8 cellular contexts compared by ENCODE assay signal in the genomic region with DNA sequence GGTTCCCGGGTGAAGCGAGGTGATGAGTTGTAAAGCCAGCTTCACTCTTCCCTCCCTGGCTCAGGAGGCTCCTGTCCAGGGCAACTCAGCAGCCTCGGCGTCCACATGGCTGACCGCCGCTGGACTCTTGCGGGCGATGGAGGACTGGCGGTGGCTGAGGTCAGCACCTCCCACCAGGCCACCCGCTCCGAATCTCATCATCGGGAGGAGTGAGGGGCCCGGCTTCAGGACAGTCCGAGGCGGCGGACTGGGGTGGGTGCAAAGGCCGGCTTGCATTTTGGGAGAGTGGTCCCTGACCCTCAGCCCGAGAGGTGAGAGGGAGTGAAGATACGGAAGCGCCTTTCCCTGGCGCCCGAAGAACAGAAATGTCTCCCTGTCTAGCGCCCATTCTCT. TPM values are rescaled to one million over a fixed set of nuclear protein-coding genes. Genes with fewer than 3 reads are reported as not detected.
A peak's percentile ranks its signal among the peaks of the same experiment; 100 is the strongest.
DNase-seq lines count a peak whose midpoint lies in the region; ATAC-seq and TF ChIP-seq lines count a peak whose summit lies in the region.

No MANE protein-coding gene starts in this region.

- no peak for TF ChIP-seq CTCF in sigmoid colon (IDR thresholded peaks at IDR 0.05)

- peak; percentile 11 for ATAC-seq in HG02885 (IDR thresholded peaks at IDR 0.05; ENCODE audit: poor library complexity, unreplicated experiment)
- no peak for ATAC-seq in activated CD8-positive, alpha-beta T cell treated with anti-CD3 and anti-CD28 coated beads, Interleukin-2, amount 10 ng/mL, durations not matched to agents 7 days and 5 days
- ATAC-seq in left ventricle myocardium superior: peak; percentile 21
- ATAC-seq in GM19467 (IDR thresholded peaks at IDR 0.05; ENCODE audit: unreplicated experiment): no peak

- no peak for TF ChIP-seq POLR2A in sigmoid colon (IDR thresholded peaks at IDR 0.05)

- H3K27ac ChIP-seq in sigmoid colon: peak overlapping the region; percentile 96 to 98 (median 97)

- DNase-seq in GM03348 (ENCODE audit: low spot score) (peak; percentile 52), left ventricle myocardium superior (peak; percentile 46), sigmoid colon (no peak), NCI-H2029 (lab: John Stamatoyannopoulos, UW) (no peak), SW480 (ENCODE audit: low spot score) (no peak)
- no peak for DNase-seq in activated CD8-positive, alpha-beta T cell treated with anti-CD3 and anti-CD28 coated beads, Interleukin-2, amount 10 ng/mL, durations not matched to agents 7 days and 5 days

- H3K4me1 ChIP-seq in sigmoid colon: peaks cover 0 to 43% (median 32%) of the 10 kb centered on the region in 4 donors

- H3K9me3 ChIP-seq in sigmoid colon: no peaks in the 10 kb centered on the region

- H3K36me3 Mint-ChIP-seq in activated CD8-positive, alpha-beta T cell treated with anti-CD3 and anti-CD28 coated beads, Interleukin-2, amount 10 ng/mL, durations not matched to agents 7 days and 5 days (ENCODE audit: low read depth): peaks cover 22% of the 10 kb centered on the region

- no peak for TF ChIP-seq EP300 in sigmoid colon (IDR thresholded peaks at IDR 0.05)

- peak overlapping the region; percentile 96 for H3K4me3 Mint-ChIP-seq in activated CD8-positive, alpha-beta T cell treated with anti-CD3 and anti-CD28 coated beads, Interleukin-2, amount 10 ng/mL, durations not matched to agents 7 days and 5 days

- POLR2A ChIA-PET in activated CD8-positive, alpha-beta T cell treated with anti-CD3 and anti-CD28 coated beads, Interleukin-2, amount 10 ng/mL, durations not matched to agents 7 days and 5 days (lab: Charles Lee): interaction anchor here (1.1 to 1.4 kb wide), 2 partner anchors 12 to 137 kb away, joined by 3 to 4 read pairs; a partner anchor contains a TSS

- H3K4me3 ChIP-seq in sigmoid colon: peak overlapping the region; percentile 80 to 90 (median 87)

- peak overlapping the region; percentile 97 for H3K27ac Mint-ChIP-seq in activated CD8-positive, alpha-beta T cell treated with anti-CD3 and anti-CD28 coated beads, Interleukin-2, amount 10 ng/mL, durations not matched to agents 7 days and 5 days

- WGBS in sigmoid colon, 2 donors: 0 to 1% methylated on average over 23 of the region's 23 CpGs

- no peaks in the 10 kb centered on the region for H3K9me3 Mint-ChIP-seq in activated CD8-positive, alpha-beta T cell treated with anti-CD3 and anti-CD28 coated beads, Interleukin-2, amount 10 ng/mL, durations not matched to agents 7 days and 5 days (ENCODE audit: insufficient read depth)

- no peaks in the 10 kb centered on the region for H3K27me3 Mint-ChIP-seq in activated CD8-positive, alpha-beta T cell treated with anti-CD3 and anti-CD28 coated beads, Interleukin-2, amount 10 ng/mL, durations not matched to agents 7 days and 5 days (ENCODE audit: low read depth)

- no peaks in the 10 kb centered on the region for H3K27me3 ChIP-seq in sigmoid colon

- H3K4me1 Mint-ChIP-seq in activated CD8-positive, alpha-beta T cell treated with anti-CD3 and anti-CD28 coated beads, Interleukin-2, amount 10 ng/mL, durations not matched to agents 7 days and 5 days (ENCODE audit: low read depth): peaks cover 32% of the 10 kb centered on the region

- CTCF ChIA-PET in activated CD8-positive, alpha-beta T cell treated with anti-CD3 and anti-CD28 coated beads, Interleukin-2, amount 10 ng/mL, durations not matched to agents 7 days and 5 days (lab: Charles Lee): interaction anchor here (0.8 to 1.5 kb wide), 5 partner anchors 9 to 305 kb away, joined by 3 to 6 read pairs (median 4); no protein-coding TSS in a partner anchor

- peaks cover 0 to 18% (median 7%) of the 10 kb centered on the region in 4 donors for H3K36me3 ChIP-seq in sigmoid colon

- intact Hi-C loops in left ventricle myocardium superior (cut with micrococcal nuclease): no loop called here
- intact Hi-C loops in sigmoid colon (cut with DNase I): loop anchor here (10.0 kb wide), 1 partner anchor 271 kb away; a partner anchor contains a TSS

RNA-seq across cellular contexts. Expression of a gene that starts 0.8 kb away (rescaled TPM):
- total RNA-seq in activated CD8-positive, alpha-beta T cell treated with anti-CD3 and anti-CD28 coated beads, Interleukin-2, amount 10 ng/mL, durations not matched to agents 7 days and 5 days: 10 to 100 TPM; 26.4 to 29.7 TPM
- 25.9 TPM for total RNA-seq in left ventricle myocardium superior
- 10 to 100 TPM; 22.4 to 38.5 (median 30.0) TPM for total RNA-seq in sigmoid colon
- polyA plus RNA-seq in sigmoid colon: 10 to 100 TPM in 2 of 3 donors, 1 to 10 TPM in 1; 9.5 to 28.7 (median 15.6) TPM

Comparison
In these comparisons a context has a peak if more than half of its experiments do, and no peak if none do; other contexts are left out.
1. DNase-seq: peak in GM03348 (single experiment) and left ventricle myocardium superior (single experiment); none in activated CD8-positive, alpha-beta T cell treated with anti-CD3 and anti-CD28 coated beads, Interleukin-2, amount 10 ng/mL, durations not matched to agents 7 days and 5 days (single experiment), sigmoid colon (single experiment), NCI-H2029 (single experiment) and SW480 (single experiment).
2. ATAC-seq: peak in HG02885 (single experiment) and left ventricle myocardium superior (single experiment); none in activated CD8-positive, alpha-beta T cell treated with anti-CD3 and anti-CD28 coated beads, Interleukin-2, amount 10 ng/mL, durations not matched to agents 7 days and 5 days (single experiment) and GM19467 (single experiment).